ENCODE assay signal across 8 cellular contexts in the genomic region with DNA sequence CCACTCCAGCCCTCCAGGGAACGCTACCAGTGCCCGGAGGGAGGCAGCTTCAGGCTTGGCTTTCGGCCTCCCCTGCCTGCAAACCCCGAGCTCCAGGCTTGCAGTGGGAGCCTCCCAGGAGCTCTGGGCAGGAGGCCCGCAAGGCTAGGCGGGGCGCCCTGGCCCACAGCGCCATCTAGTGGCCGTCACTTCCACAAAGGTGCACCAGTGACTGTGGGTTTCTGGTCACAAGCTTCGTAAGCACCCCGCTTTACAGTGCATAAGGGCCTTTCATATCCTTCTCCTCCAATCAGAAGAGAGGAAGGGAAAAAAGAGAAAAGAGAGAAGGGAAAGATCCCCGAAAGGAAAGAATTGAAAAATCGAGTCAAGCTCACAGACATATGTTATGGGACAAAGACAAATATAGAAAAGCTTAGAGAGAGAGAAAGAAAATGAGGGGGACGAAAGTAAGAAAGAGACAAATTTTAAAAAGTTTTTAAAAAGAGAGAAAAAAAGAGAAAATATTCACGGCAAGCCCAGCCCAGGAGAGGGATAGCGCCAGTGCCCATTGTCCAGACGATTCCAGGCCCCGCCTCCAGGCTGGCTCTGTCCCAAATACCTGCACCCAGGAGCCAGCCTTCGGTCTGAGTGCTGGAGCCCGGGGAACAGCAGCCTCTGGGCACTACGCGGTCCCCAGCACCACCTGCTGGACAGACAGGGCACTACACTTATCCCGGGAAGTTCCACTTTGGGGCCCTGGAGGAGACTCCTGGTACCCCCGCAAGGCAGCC.
DNase-seq lines count a peak whose midpoint lies in the region; ATAC-seq and TF ChIP-seq lines count a peak whose summit lies in the region.

No MANE protein-coding gene starts in this region.

- H3K36me3 Mint-ChIP-seq in mesothelial cell of epicardium, result no peaks in the 10 kb centered on the region

- H3K36me3 ChIP-seq in HUES6 (ENCODE audit: control insufficient read depth, insufficient read depth, low read length) (peaks cover 3% of the 10 kb centered on the region; the same call in 1 of the 2 replicates), NT2/D1 (ENCODE audit: insufficient read depth, insufficient read length, low read length) (peaks cover 16% of the 10 kb centered on the region)

- H3K4me1 ChIP-seq in HUES6 (ENCODE audit: control insufficient read depth, insufficient read depth, low read length) (peaks cover 7% of the 10 kb centered on the region; the same call in 1 of the 2 replicates), NT2/D1 (ENCODE audit: insufficient read depth, insufficient read length) (peaks cover 24% of the 10 kb centered on the region)

- no peak overlapping the region; the same call in 1 of the 2 replicates for H3K27ac ChIP-seq in HUES6 (ENCODE audit: low read depth, low read length)

- DNase-seq in GDM1 (lab: John Stamatoyannopoulos, UW) (peak; percentile 8), NT2/D1 (ENCODE audit: low read depth, low spot score) (peak; percentile 88), epithelial cell of esophagus (ENCODE audit: low read depth) (peak; percentile 85), mesothelial cell of epicardium (ENCODE audit: low spot score in 2 of 2, unreplicated experiment in 2 of 2) (peak; percentile 92 to 98)
- DNase-seq in activated CD8-positive, alpha-beta memory T cell treated with anti-CD3 and anti-CD28 coated beads, Interleukin-2, amount 50 U/mL, for 4 hours, result peak; percentile 70
- peak; percentile 63 for DNase-seq in stimulated activated CD8-positive, alpha-beta memory T cell treated with anti-CD3 and anti-CD28 coated beads, Interleukin-15, amount 100 ng/mL, for 24 hours (ENCODE audit: low read depth)

- H3K9ac ChIP-seq in HUES6 (ENCODE audit: low read length), result peak overlapping the region; percentile 29
- peak overlapping the region; percentile 73 for H3K9ac ChIP-seq in NT2/D1 (ENCODE audit: insufficient read length, low read depth)

- H3K27me3 ChIP-seq in HUES6 (ENCODE audit: control insufficient read depth, insufficient read depth, low read length), result no peaks in the 10 kb centered on the region
- no peaks in the 10 kb centered on the region for H3K27me3 ChIP-seq in NT2/D1 (ENCODE audit: insufficient read depth, insufficient read length)

- peak; percentile 97 for TF ChIP-seq CTCF in epithelial cell of esophagus (IDR thresholded peaks at IDR 0.05; ENCODE audit: insufficient read depth, low read depth, low read length, missing control alignments)
- TF ChIP-seq CTCF in mesothelial cell of epicardium (IDR thresholded peaks at IDR 0.05; ENCODE audit: unreplicated experiment), result peak; percentile 92

- H3K4me1 Mint-ChIP-seq in mesothelial cell of epicardium, result peaks cover 23% of the 10 kb centered on the region

- H3K27me3 Mint-ChIP-seq in mesothelial cell of epicardium (ENCODE audit: low read depth), result peaks cover 2% of the 10 kb centered on the region

- H3K4me3 ChIP-seq in HUES6 (ENCODE audit: low read depth, low read length) (peak overlapping the region; percentile 52), NT2/D1 (ENCODE audit: insufficient read length, low read depth) (no peak overlapping the region), epithelial cell of esophagus (ENCODE audit: low read length) (peak overlapping the region; percentile 34)

- H3K27ac Mint-ChIP-seq in mesothelial cell of epicardium, result peak overlapping the region; percentile 83

- peak overlapping the region; percentile 71 for H3K4me3 Mint-ChIP-seq in mesothelial cell of epicardium

- H3K9me3 ChIP-seq in HUES6 (ENCODE audit: control insufficient read depth, insufficient read depth, low read depth, low read length) (no peaks in the 10 kb centered on the region), NT2/D1 (ENCODE audit: insufficient read depth, low read length) (no peaks in the 10 kb centered on the region)

- H3K9me3 Mint-ChIP-seq in mesothelial cell of epicardium, result no peaks in the 10 kb centered on the region

- no peak for ATAC-seq in HG02981 (IDR thresholded peaks at IDR 0.05; ENCODE audit: unreplicated experiment)

Comparison
In these comparisons a context has a peak if more than half of its experiments do, and no peak if none do; other contexts are left out.
1. DNase-seq: peak in every context shown above with its lines; median percentile 95 in mesothelial cell of epicardium; 88 in NT2/D1; 85 in epithelial cell of esophagus; 70 in activated CD8-positive, alpha-beta memory T cell treated with anti-CD3 and anti-CD28 coated beads, Interleukin-2, amount 50 U/mL, for 4 hours; 63 in stimulated activated CD8-positive, alpha-beta memory T cell treated with anti-CD3 and anti-CD28 coated beads, Interleukin-15, amount 100 ng/mL, for 24 hours; 8 in GDM1.